In genomic region chr20:4038047-4038459, GRCh38 we compare ENCODE assay signal across 1 cellular context.
TF ChIP-seq lines count a peak whose summit lies in the region.

No MANE protein-coding gene starts in this region.

TF ChIP-seq in GM23338, 12 proteins besides CTCF, POLR2A, EP300 and RAD21 (continued from another document):
- TF ChIP-seq ZNF462 (CRISPR knock-in tag; IDR thresholded peaks at IDR 0.05) (no peak), JUNB (IDR thresholded peaks at IDR 0.05; ENCODE audit: unreplicated experiment) (no peak), CREB1 (CRISPR knock-in tag; IDR thresholded peaks at IDR 0.05; ENCODE audit: low read depth) (no peak), POLR2AphosphoS5 (IDR thresholded peaks at IDR 0.05; ENCODE audit: low read depth) (no peak), ZNF331 (CRISPR knock-in tag; IDR thresholded peaks at IDR 0.05; ENCODE audit: low read depth) (no peak), ETS1 (IDR thresholded peaks at IDR 0.05) (no peak), ZNF114 (CRISPR knock-in tag; IDR thresholded peaks at IDR 0.05) (no peak), STAT1 (IDR thresholded peaks at IDR 0.05; ENCODE audit: unreplicated experiment) (no peak), EZH2phosphoT487 (IDR thresholded peaks at IDR 0.05; ENCODE audit: unreplicated experiment) (no peak)
- TF ChIP-seq, protein P1, sequence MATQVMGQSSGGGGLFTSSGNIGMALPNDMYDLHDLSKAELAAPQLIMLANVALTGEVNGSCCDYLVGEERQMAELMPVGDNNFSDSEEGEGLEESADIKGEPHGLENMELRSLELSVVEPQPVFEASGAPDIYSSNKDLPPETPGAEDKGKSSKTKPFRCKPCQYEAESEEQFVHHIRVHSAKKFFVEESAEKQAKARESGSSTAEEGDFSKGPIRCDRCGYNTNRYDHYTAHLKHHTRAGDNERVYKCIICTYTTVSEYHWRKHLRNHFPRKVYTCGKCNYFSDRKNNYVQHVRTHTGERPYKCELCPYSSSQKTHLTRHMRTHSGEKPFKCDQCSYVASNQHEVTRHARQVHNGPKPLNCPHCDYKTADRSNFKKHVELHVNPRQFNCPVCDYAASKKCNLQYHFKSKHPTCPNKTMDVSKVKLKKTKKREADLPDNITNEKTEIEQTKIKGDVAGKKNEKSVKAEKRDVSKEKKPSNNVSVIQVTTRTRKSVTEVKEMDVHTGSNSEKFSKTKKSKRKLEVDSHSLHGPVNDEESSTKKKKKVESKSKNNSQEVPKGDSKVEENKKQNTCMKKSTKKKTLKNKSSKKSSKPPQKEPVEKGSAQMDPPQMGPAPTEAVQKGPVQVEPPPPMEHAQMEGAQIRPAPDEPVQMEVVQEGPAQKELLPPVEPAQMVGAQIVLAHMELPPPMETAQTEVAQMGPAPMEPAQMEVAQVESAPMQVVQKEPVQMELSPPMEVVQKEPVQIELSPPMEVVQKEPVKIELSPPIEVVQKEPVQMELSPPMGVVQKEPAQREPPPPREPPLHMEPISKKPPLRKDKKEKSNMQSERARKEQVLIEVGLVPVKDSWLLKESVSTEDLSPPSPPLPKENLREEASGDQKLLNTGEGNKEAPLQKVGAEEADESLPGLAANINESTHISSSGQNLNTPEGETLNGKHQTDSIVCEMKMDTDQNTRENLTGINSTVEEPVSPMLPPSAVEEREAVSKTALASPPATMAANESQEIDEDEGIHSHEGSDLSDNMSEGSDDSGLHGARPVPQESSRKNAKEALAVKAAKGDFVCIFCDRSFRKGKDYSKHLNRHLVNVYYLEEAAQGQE (IDR thresholded peaks at IDR 0.05; ENCODE audit: unreplicated experiment) = no peak
